1 cellular context compared by ENCODE assay signal in the genomic region with DNA sequence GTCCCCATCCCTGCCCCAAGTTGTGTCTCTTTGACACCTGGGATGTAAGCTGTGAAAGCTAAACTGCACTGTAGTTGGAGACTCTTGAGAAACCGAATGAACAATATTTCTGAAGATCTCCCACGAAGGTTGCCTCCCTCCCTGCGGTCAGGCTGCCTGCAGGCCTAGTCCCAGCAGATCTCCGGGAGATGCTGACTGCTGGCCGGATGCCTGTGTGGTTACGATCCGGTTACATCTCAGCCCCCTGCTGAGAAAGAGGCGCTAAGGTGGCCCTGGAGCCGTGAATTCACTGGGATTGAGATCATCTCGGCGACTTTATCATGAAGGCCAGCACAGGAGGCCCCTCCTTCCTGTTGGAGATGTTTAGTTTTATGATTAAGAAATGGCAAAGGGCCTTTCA.
TF ChIP-seq lines count a peak whose summit lies in the region.

No MANE protein-coding gene starts in this region.

TF ChIP-seq in HEK293, 187 proteins besides CTCF, POLR2A, EP300 and RAD21 (continued from another document):
- TF ChIP-seq, protein P1, sequence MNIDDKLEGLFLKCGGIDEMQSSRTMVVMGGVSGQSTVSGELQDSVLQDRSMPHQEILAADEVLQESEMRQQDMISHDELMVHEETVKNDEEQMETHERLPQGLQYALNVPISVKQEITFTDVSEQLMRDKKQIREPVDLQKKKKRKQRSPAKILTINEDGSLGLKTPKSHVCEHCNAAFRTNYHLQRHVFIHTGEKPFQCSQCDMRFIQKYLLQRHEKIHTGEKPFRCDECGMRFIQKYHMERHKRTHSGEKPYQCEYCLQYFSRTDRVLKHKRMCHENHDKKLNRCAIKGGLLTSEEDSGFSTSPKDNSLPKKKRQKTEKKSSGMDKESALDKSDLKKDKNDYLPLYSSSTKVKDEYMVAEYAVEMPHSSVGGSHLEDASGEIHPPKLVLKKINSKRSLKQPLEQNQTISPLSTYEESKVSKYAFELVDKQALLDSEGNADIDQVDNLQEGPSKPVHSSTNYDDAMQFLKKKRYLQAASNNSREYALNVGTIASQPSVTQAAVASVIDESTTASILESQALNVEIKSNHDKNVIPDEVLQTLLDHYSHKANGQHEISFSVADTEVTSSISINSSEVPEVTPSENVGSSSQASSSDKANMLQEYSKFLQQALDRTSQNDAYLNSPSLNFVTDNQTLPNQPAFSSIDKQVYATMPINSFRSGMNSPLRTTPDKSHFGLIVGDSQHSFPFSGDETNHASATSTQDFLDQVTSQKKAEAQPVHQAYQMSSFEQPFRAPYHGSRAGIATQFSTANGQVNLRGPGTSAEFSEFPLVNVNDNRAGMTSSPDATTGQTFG (tag by site-specific recombination; IDR thresholded peaks at IDR 0.05; ENCODE audit: borderline replicate concordance) = no peak
- TF ChIP-seq ZNF629 (tag by site-specific recombination; IDR thresholded peaks at IDR 0.05) = peak; percentile 50
- 0 out of 2 replicates have a peak, but pooled peaks have one; percentile 49 for TF ChIP-seq ZBTB8A (tag by site-specific recombination; IDR thresholded peaks at IDR 0.05)
- no peak for TF ChIP-seq ZNF140 (tag by site-specific recombination; IDR thresholded peaks at IDR 0.05)
- 0 out of 2 replicates have a peak, but pooled peaks have one; percentile 37 for TF ChIP-seq ZFP37 (tag by site-specific recombination; IDR thresholded peaks at IDR 0.05)
- TF ChIP-seq, protein P2, sequence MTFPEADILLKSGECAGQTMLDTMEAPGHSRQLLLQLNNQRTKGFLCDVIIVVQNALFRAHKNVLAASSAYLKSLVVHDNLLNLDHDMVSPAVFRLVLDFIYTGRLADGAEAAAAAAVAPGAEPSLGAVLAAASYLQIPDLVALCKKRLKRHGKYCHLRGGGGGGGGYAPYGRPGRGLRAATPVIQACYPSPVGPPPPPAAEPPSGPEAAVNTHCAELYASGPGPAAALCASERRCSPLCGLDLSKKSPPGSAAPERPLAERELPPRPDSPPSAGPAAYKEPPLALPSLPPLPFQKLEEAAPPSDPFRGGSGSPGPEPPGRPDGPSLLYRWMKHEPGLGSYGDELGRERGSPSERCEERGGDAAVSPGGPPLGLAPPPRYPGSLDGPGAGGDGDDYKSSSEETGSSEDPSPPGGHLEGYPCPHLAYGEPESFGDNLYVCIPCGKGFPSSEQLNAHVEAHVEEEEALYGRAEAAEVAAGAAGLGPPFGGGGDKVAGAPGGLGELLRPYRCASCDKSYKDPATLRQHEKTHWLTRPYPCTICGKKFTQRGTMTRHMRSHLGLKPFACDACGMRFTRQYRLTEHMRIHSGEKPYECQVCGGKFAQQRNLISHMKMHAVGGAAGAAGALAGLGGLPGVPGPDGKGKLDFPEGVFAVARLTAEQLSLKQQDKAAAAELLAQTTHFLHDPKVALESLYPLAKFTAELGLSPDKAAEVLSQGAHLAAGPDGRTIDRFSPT (tag by site-specific recombination; IDR thresholded peaks at IDR 0.05) = peak; percentile 75
- TF ChIP-seq ZNF324 (tag by site-specific recombination; IDR thresholded peaks at IDR 0.05) = peak; percentile 56; the same call in 1 of the 2 replicates
- peak; percentile 46; the same call in 1 of the 2 replicates for TF ChIP-seq ZNF394 (tag by site-specific recombination; IDR thresholded peaks at IDR 0.05; ENCODE audit: borderline replicate concordance)
- TF ChIP-seq ZNF660 (tag by site-specific recombination; IDR thresholded peaks at IDR 0.05) = 0 out of 2 replicates have a peak, but pooled peaks have one; percentile 36
- TF ChIP-seq, protein P3, sequence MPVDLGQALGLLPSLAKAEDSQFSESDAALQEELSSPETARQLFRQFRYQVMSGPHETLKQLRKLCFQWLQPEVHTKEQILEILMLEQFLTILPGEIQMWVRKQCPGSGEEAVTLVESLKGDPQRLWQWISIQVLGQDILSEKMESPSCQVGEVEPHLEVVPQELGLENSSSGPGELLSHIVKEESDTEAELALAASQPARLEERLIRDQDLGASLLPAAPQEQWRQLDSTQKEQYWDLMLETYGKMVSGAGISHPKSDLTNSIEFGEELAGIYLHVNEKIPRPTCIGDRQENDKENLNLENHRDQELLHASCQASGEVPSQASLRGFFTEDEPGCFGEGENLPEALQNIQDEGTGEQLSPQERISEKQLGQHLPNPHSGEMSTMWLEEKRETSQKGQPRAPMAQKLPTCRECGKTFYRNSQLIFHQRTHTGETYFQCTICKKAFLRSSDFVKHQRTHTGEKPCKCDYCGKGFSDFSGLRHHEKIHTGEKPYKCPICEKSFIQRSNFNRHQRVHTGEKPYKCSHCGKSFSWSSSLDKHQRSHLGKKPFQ (tag by site-specific recombination; IDR thresholded peaks at IDR 0.05) = no peak
- TF ChIP-seq ZNF132 (tag by site-specific recombination; IDR thresholded peaks at IDR 0.05; ENCODE audit: borderline replicate concordance) = no peak
- TF ChIP-seq GLIS2 (tag by site-specific recombination; IDR thresholded peaks at IDR 0.05) = peak; percentile 55; the same call in 1 of the 2 replicates
- no peak for TF ChIP-seq ZNF48 (tag by site-specific recombination; IDR thresholded peaks at IDR 0.05)
- TF ChIP-seq SP7 (tag by site-specific recombination; IDR thresholded peaks at IDR 0.05) = peak; percentile 58
- peak; percentile 69 for TF ChIP-seq ZNF341 (tag by site-specific recombination; IDR thresholded peaks at IDR 0.05; ENCODE audit: low read depth)
- TF ChIP-seq ZNF600 (tag by site-specific recombination; IDR thresholded peaks at IDR 0.05) = peak; percentile 85
- TF ChIP-seq TRIM28 (IDR thresholded peaks at IDR 0.05; ENCODE audit: borderline replicate concordance, low read length) = peak; percentile 60; the same call in 1 of the 2 replicates
- peak; percentile 83 for TF ChIP-seq ZSCAN30 (tag by site-specific recombination; IDR thresholded peaks at IDR 0.05)
- TF ChIP-seq ZBTB21 (tag by site-specific recombination; IDR thresholded peaks at IDR 0.05) = no peak; the same call in 1 of the 2 replicates
- 0 out of 2 replicates have a peak, but pooled peaks have one; percentile 20 for TF ChIP-seq ZNF2 (tag by site-specific recombination; IDR thresholded peaks at IDR 0.05)
- TF ChIP-seq, protein P4, sequence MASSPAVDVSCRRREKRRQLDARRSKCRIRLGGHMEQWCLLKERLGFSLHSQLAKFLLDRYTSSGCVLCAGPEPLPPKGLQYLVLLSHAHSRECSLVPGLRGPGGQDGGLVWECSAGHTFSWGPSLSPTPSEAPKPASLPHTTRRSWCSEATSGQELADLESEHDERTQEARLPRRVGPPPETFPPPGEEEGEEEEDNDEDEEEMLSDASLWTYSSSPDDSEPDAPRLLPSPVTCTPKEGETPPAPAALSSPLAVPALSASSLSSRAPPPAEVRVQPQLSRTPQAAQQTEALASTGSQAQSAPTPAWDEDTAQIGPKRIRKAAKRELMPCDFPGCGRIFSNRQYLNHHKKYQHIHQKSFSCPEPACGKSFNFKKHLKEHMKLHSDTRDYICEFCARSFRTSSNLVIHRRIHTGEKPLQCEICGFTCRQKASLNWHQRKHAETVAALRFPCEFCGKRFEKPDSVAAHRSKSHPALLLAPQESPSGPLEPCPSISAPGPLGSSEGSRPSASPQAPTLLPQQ (tag by site-specific recombination; IDR thresholded peaks at IDR 0.05) = 0 out of 2 replicates have a peak, but pooled peaks have one; percentile 34
- TF ChIP-seq ZNF426 (tag by site-specific recombination; IDR thresholded peaks at IDR 0.05) = no peak
- TF ChIP-seq ZBTB20 (tag by site-specific recombination; IDR thresholded peaks at IDR 0.05) = peak; percentile 41
- TF ChIP-seq, protein P5, sequence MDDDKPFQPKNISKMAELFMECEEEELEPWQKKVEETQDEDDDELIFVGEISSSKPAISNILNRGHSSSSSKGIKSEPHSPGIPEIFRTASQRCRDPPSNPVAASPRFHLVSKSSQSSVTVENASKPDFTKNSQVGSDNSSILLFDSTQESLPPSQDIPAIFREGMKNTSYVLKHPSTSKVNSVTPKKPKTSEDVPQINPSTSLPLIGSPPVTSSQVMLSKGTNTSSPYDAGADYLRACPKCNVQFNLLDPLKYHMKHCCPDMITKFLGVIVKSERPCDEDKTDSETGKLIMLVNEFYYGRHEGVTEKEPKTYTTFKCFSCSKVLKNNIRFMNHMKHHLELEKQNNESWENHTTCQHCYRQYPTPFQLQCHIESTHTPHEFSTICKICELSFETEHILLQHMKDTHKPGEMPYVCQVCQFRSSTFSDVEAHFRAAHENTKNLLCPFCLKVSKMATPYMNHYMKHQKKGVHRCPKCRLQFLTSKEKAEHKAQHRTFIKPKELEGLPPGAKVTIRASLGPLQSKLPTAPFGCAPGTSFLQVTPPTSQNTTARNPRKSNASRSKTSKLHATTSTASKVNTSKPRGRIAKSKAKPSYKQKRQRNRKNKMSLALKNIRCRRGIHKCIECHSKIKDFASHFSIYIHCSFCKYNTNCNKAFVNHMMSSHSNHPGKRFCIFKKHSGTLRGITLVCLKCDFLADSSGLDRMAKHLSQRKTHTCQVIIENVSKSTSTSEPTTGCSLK (tag by site-specific recombination; IDR thresholded peaks at IDR 0.05) = no peak
- TF ChIP-seq ZEB2 (tag by site-specific recombination; IDR thresholded peaks at IDR 0.05) = 0 out of 2 replicates have a peak, but pooled peaks have one; percentile 51
- TF ChIP-seq, protein P6, sequence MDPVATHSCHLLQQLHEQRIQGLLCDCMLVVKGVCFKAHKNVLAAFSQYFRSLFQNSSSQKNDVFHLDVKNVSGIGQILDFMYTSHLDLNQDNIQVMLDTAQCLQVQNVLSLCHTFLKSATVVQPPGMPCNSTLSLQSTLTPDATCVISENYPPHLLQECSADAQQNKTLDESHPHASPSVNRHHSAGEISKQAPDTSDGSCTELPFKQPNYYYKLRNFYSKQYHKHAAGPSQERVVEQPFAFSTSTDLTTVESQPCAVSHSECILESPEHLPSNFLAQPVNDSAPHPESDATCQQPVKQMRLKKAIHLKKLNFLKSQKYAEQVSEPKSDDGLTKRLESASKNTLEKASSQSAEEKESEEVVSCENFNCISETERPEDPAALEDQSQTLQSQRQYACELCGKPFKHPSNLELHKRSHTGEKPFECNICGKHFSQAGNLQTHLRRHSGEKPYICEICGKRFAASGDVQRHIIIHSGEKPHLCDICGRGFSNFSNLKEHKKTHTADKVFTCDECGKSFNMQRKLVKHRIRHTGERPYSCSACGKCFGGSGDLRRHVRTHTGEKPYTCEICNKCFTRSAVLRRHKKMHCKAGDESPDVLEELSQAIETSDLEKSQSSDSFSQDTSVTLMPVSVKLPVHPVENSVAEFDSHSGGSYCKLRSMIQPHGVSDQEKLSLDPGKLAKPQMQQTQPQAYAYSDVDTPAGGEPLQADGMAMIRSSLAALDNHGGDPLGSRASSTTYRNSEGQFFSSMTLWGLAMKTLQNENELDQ (tag by site-specific recombination; IDR thresholded peaks at IDR 0.05; ENCODE audit: low read depth) = no peak
- TF ChIP-seq ZIC2 (tag by site-specific recombination; IDR thresholded peaks at IDR 0.05) = peak; percentile 98
- TF ChIP-seq, protein P7, sequence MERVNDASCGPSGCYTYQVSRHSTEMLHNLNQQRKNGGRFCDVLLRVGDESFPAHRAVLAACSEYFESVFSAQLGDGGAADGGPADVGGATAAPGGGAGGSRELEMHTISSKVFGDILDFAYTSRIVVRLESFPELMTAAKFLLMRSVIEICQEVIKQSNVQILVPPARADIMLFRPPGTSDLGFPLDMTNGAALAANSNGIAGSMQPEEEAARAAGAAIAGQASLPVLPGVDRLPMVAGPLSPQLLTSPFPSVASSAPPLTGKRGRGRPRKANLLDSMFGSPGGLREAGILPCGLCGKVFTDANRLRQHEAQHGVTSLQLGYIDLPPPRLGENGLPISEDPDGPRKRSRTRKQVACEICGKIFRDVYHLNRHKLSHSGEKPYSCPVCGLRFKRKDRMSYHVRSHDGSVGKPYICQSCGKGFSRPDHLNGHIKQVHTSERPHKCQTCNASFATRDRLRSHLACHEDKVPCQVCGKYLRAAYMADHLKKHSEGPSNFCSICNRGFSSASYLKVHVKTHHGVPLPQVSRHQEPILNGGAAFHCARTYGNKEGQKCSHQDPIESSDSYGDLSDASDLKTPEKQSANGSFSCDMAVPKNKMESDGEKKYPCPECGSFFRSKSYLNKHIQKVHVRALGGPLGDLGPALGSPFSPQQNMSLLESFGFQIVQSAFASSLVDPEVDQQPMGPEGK (tag by site-specific recombination; IDR thresholded peaks at IDR 0.05) = peak; percentile 39; the same call in 1 of the 2 replicates
- TF ChIP-seq FEZF1 (tag by site-specific recombination; IDR thresholded peaks at IDR 0.05) = 0 out of 2 replicates have a peak, but pooled peaks have one; percentile 27
- TF ChIP-seq, protein P8, sequence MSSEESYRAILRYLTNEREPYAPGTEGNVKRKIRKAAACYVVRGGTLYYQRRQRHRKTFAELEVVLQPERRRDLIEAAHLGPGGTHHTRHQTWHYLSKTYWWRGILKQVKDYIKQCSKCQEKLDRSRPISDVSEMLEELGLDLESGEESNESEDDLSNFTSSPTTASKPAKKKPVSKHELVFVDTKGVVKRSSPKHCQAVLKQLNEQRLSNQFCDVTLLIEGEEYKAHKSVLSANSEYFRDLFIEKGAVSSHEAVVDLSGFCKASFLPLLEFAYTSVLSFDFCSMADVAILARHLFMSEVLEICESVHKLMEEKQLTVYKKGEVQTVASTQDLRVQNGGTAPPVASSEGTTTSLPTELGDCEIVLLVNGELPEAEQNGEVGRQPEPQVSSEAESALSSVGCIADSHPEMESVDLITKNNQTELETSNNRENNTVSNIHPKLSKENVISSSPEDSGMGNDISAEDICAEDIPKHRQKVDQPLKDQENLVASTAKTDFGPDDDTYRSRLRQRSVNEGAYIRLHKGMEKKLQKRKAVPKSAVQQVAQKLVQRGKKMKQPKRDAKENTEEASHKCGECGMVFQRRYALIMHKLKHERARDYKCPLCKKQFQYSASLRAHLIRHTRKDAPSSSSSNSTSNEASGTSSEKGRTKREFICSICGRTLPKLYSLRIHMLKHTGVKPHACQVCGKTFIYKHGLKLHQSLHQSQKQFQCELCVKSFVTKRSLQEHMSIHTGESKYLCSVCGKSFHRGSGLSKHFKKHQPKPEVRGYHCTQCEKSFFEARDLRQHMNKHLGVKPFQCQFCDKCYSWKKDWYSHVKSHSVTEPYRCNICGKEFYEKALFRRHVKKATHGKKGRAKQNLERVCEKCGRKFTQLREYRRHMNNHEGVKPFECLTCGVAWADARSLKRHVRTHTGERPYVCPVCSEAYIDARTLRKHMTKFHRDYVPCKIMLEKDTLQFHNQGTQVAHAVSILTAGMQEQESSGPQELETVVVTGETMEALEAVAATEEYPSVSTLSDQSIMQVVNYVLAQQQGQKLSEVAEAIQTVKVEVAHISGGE (tag by site-specific recombination; conservative IDR thresholded peaks at IDR 0.05; ENCODE audit: low read depth) = 0 out of 2 replicates have a peak, but pooled peaks have one; percentile 40
- peak; percentile 27; the same call in 1 of the 2 replicates for TF ChIP-seq IKZF3 (tag by site-specific recombination; IDR thresholded peaks at IDR 0.05)
